In the genomic region with DNA sequence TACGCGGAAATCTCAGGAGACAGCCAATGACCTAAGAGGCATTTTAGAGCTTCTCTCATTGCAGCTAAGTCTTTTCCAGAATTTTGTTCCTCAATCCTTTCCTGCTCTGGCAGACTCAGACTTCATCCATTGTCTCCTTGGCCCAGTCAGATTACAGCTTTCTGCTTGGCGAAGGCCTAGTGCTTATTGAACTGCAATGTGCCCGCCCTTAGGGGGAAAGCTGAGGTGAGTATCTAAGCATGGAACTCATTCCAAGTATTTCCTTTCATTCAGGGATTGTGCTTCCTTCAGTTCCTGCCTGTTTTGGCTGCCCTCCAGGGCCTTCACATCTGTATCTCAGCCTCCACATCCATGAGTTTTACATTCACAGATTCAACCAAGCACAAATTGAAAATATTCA, we compare ENCODE assay signal across 21 cellular contexts. TPM values are rescaled to one million over a fixed set of nuclear protein-coding genes. Genes with fewer than 3 reads are reported as not detected.
"Had no signal": no experiment of that assay in that cellular context is flagged by ENCODE, and none has a peak within 500 bp of the region (broad histone marks: within the 10 kb centered on the region; RNA-seq: fewer than 3 reads in every experiment).

No MANE protein-coding gene starts in this region.

- H3K27ac ChIP-seq: left lung, ovary, psoas muscle, stomach, vagina, VCaP had no signal

- H3K4me1 Mint-ChIP-seq: activated naive CD8-positive, alpha-beta T cell treated with anti-CD3 and anti-CD28 coated beads for 36 hours; endodermal cell; naive thymus-derived CD4-positive, alpha-beta T cell; stimulated activated effector memory CD8-positive, alpha-beta T cell treated with anti-CD3 and anti-CD28 coated beads, Interleukin-12 subunit alpha, Interleukin-12 subunit beta, amount 100 ng/mL, for 72 hours had no signal

- H3K9me3 ChIP-seq: left lung, ovary, SK-N-SH, vagina had no signal

- ATAC-seq: left lung; naive thymus-derived CD4-positive, alpha-beta T cell; psoas muscle; sciatic nerve; stimulated activated effector memory CD8-positive, alpha-beta T cell treated with anti-CD3 and anti-CD28 coated beads, Interleukin-12 subunit alpha, Interleukin-12 subunit beta, amount 100 ng/mL, for 72 hours had no signal

- H3K9me3 Mint-ChIP-seq: stimulated activated effector memory CD8-positive, alpha-beta T cell treated with anti-CD3 and anti-CD28 coated beads, Interleukin-12 subunit alpha, Interleukin-12 subunit beta, amount 100 ng/mL, for 72 hours had no signal

- DNase-seq: activated CD4-positive, alpha-beta memory T cell treated with anti-CD3 and anti-CD28 coated beads for 36 hours; activated naive CD8-positive, alpha-beta T cell treated with anti-CD3 and anti-CD28 coated beads for 36 hours; amniotic stem cell; central memory CD4-positive, alpha-beta T cell; endodermal cell; kidney; left lung; mesenchymal stem cell; naive thymus-derived CD4-positive, alpha-beta T cell; ovary; psoas muscle; SK-N-SH; stimulated activated CD4-positive, alpha-beta T cell treated with anti-CD3 and anti-CD28 coated beads, Interleukin-4, amount 100 ng/mL, for 24 hours; stomach; trophoblast cell had no signal

- H3K4me3 Mint-ChIP-seq: activated CD4-positive, alpha-beta memory T cell treated with anti-CD3 and anti-CD28 coated beads for 36 hours; activated naive CD8-positive, alpha-beta T cell treated with anti-CD3 and anti-CD28 coated beads for 36 hours; endodermal cell; naive thymus-derived CD4-positive, alpha-beta T cell; stimulated activated effector memory CD8-positive, alpha-beta T cell treated with anti-CD3 and anti-CD28 coated beads, Interleukin-12 subunit alpha, Interleukin-12 subunit beta, amount 100 ng/mL, for 72 hours had no signal

- H3K36me3 Mint-ChIP-seq: activated CD4-positive, alpha-beta memory T cell treated with anti-CD3 and anti-CD28 coated beads for 36 hours; activated naive CD8-positive, alpha-beta T cell treated with anti-CD3 and anti-CD28 coated beads for 36 hours; stimulated activated effector memory CD8-positive, alpha-beta T cell treated with anti-CD3 and anti-CD28 coated beads, Interleukin-12 subunit alpha, Interleukin-12 subunit beta, amount 100 ng/mL, for 72 hours had no signal

- H3K27ac Mint-ChIP-seq: activated CD4-positive, alpha-beta memory T cell treated with anti-CD3 and anti-CD28 coated beads for 36 hours; activated naive CD8-positive, alpha-beta T cell treated with anti-CD3 and anti-CD28 coated beads for 36 hours; endodermal cell; naive thymus-derived CD4-positive, alpha-beta T cell; stimulated activated effector memory CD8-positive, alpha-beta T cell treated with anti-CD3 and anti-CD28 coated beads, Interleukin-12 subunit alpha, Interleukin-12 subunit beta, amount 100 ng/mL, for 72 hours had no signal

- H3K4me3 ChIP-seq: left lung, ovary, psoas muscle, smooth muscle cell, stomach, vagina had no signal

- H3K27me3 ChIP-seq: ovary, vagina had no signal

- H3K36me3 ChIP-seq: left lung, ovary, stomach, vagina had no signal

- H3K9ac ChIP-seq: SK-N-SH had no signal

- H3K4me2 ChIP-seq: SK-N-SH, smooth muscle cell had no signal

- H3K4me1 ChIP-seq: left lung, psoas muscle, stomach, vagina had no signal

RNA-seq across cellular contexts. Expression of a gene that starts 37.5 kb away (rescaled TPM):
- total RNA-seq: activated CD4-positive, alpha-beta memory T cell treated with anti-CD3 and anti-CD28 coated beads for 36 hours; activated naive CD8-positive, alpha-beta T cell treated with anti-CD3 and anti-CD28 coated beads for 36 hours; endodermal cell; kidney; left lung; naive thymus-derived CD4-positive, alpha-beta T cell; sciatic nerve; smooth muscle cell; T-helper 1 cell treated with Interleukin-12 subunit alpha and Interleukin-12 subunit beta and Interleukin-4 antibody, amounts not matched to agents 30 ng/mL and 1 ng/mL, for 36 hours had no signal
- polyA plus RNA-seq: naive thymus-derived CD4-positive, alpha-beta T cell; SK-N-SH; smooth muscle cell had no signal
